In genomic region chr2:132349082-132349687, GRCh38 we compare ENCODE assay signal across 8 cellular contexts.
A peak's percentile ranks its signal among the peaks of the same experiment; 100 is the strongest.
DNase-seq lines count a peak whose midpoint lies in the region; ATAC-seq and TF ChIP-seq lines count a peak whose summit lies in the region.
"Not testable (repeated sequence)": the region's sequence is repeated elsewhere in the genome, so short reads cannot be mapped to it uniquely, and the experiment has no call there.

No MANE protein-coding gene starts in this region.

- H2AFZ ChIP-seq in SK-N-SH (ENCODE audit: low read depth); mammary epithelial cell (ENCODE audit: low read depth, low read length): not testable (repeated sequence)

- not testable (repeated sequence) for H3K36me3 Mint-ChIP-seq in nephron progenitor cell (ENCODE audit: low read depth)

- not testable (repeated sequence) for H3K4me1 ChIP-seq in DOHH2 (ENCODE audit: control insufficient read depth, low read length); SK-N-SH (ENCODE audit: control insufficient read depth in 1 of 2, insufficient read depth in 2 of 2, low read depth in 1 of 2, low read length in 1 of 2); mammary epithelial cell (ENCODE audit: insufficient read depth, low read length); heart right ventricle
- H3K4me1 ChIP-seq in upper lobe of left lung, result peaks cover 3 to 14% (median 9%) of the 10 kb centered on the region in 4 donors

- H4K20me1 ChIP-seq in DOHH2 (ENCODE audit: control insufficient read depth, insufficient read depth, low read depth, low read length); SK-N-SH (ENCODE audit: insufficient read depth); mammary epithelial cell (ENCODE audit: insufficient read depth, low read length): not testable (repeated sequence)

- in situ Hi-C loops in mammary epithelial cell (cut with MboI; ENCODE audit: low sequenced_read_pairs in 2 of 2), result not testable (repeated sequence)

- intact Hi-C loops in mammary epithelial cell (cut with micrococcal nuclease), result loop anchor here (1.0 to 10.0 kb wide), 5 partner anchors 68 to 822 kb away; partner anchors contain the start of gene GPR39
- intact Hi-C loops in heart right ventricle (cut with DNase I), result not testable (repeated sequence)

- TF ChIP-seq EP300 in SK-N-SH (IDR thresholded peaks at IDR 0.05; ENCODE audit: borderline replicate concordance in 1 of 2, low read depth in 1 of 2, low read length in 1 of 2); upper lobe of left lung (IDR thresholded peaks at IDR 0.05): not testable (repeated sequence)

- H3K9me3 Mint-ChIP-seq in nephron progenitor cell, result not testable (repeated sequence)

- H3K9ac ChIP-seq in SK-N-SH; mammary epithelial cell (ENCODE audit: insufficient read depth, low read length): not testable (repeated sequence)

- peak; percentile 34 to 42 for DNase-seq in Kasumi-1 (lab: John Stamatoyannopoulos, UW)
- peak; percentile 68 for DNase-seq in NCI-H345 treated with DMSO at 0.1 percent for 48 hours (lab: John Stamatoyannopoulos, UW; ENCODE audit: unreplicated experiment)
- DNase-seq in SK-N-SH, result not testable (repeated sequence)
- DNase-seq in mammary epithelial cell, result peak; percentile 52
- DNase-seq in heart right ventricle, result peak in 1 of 2 donors; percentile 18
- DNase-seq in nephron progenitor cell, result peak; percentile 41
- DNase-seq in upper lobe of left lung, result peak in 1 of 2 donors; percentile 31

- BruUV-seq in mammary epithelial cell (replicated peaks; lab: Mats Ljungman, UMichigan), result not testable (repeated sequence)

- CTCF ChIA-PET in SK-N-SH (lab: Yijun Ruan, JAX), result interaction anchor here (0.6 to 2.0 kb wide), 18 partner anchors 58 to 822 kb away, joined by 3 to 30 read pairs (median 4); partner anchors contain the start of gene GPR39
- CTCF ChIA-PET in mammary epithelial cell (lab: Charles Lee; ENCODE audit: low non-redundant PET), result interaction anchor here (0.5 to 1.2 kb wide), 9 partner anchors 67 to 896 kb away, joined by 3 to 8 read pairs (median 4); no protein-coding TSS in a partner anchor

- not testable (repeated sequence) for TF ChIP-seq POLR2A in upper lobe of left lung (IDR thresholded peaks at IDR 0.05)

- not testable (repeated sequence) for H3K9me3 ChIP-seq in DOHH2 (ENCODE audit: control insufficient read depth, insufficient read depth, low read length); SK-N-SH; mammary epithelial cell (replicated peaks; ENCODE audit: insufficient read depth, low read length); heart right ventricle; upper lobe of left lung

- dilution Hi-C loops in mammary epithelial cell (cut with HindIII; ENCODE audit: low sequenced_read_pairs), result not testable (repeated sequence)

- H3K27me3 ChIP-seq in DOHH2 (ENCODE audit: control insufficient read depth, low read length); SK-N-SH (ENCODE audit: insufficient read depth); mammary epithelial cell (ENCODE audit: insufficient read depth, low read length); upper lobe of left lung: not testable (repeated sequence)
- H3K27me3 ChIP-seq in heart right ventricle, result peaks cover 0 to 22% (median 7%) of the 10 kb centered on the region in 7 donors

- H3K36me3 ChIP-seq in DOHH2 (ENCODE audit: control insufficient read depth, low read length); SK-N-SH (replicated peaks in 1 of 2; ENCODE audit: control insufficient read depth in 1 of 2, insufficient read depth in 2 of 2, low read length in 1 of 2); mammary epithelial cell (ENCODE audit: insufficient read depth, low read length); heart right ventricle; upper lobe of left lung: not testable (repeated sequence)

- ATAC-seq in heart right ventricle, result not testable (repeated sequence)
- peak in 1 of 2 donors; percentile 58 for ATAC-seq in upper lobe of left lung (ENCODE audit: low FRiP score in 2 of 2)

- POLR2A ChIA-PET in SK-N-SH (lab: Yijun Ruan, JAX), result not testable (repeated sequence)

- peak; percentile 65 for TF ChIP-seq RAD21 in SK-N-SH (IDR thresholded peaks at IDR 0.05; ENCODE audit: low read length)

- H3K4me3 ChIP-seq in DOHH2 (ENCODE audit: low read length); mammary epithelial cell (replicated peaks in 1 of 3; ENCODE audit: insufficient read depth in 1 of 3, low read depth in 2 of 3, low read length in 3 of 3); heart right ventricle; upper lobe of left lung: not testable (repeated sequence)
- peak overlapping the region in 1 of 2 experiments; percentile 19; a peak in 1 of 4 replicates for H3K4me3 ChIP-seq in SK-N-SH (ENCODE audit: low read depth in 2 of 2, low read length in 1 of 2)

- not testable (repeated sequence) for H3K27ac ChIP-seq in DOHH2 (ENCODE audit: low read depth, low read length); SK-N-SH (ENCODE audit: low read depth in 2 of 2, low read length in 1 of 2); mammary epithelial cell (ENCODE audit: insufficient read depth, low read depth, low read length); heart right ventricle; upper lobe of left lung

- H3F3A ChIP-seq in DOHH2 (ENCODE audit: control insufficient read depth, insufficient read depth); SK-N-SH (replicated peaks; ENCODE audit: insufficient read depth): not testable (repeated sequence)

- peak overlapping the region; percentile 54 for H3K4me3 Mint-ChIP-seq in nephron progenitor cell

- H3K27ac Mint-ChIP-seq in nephron progenitor cell, result not testable (repeated sequence)

- not testable (repeated sequence) for H3K4me2 ChIP-seq in DOHH2 (ENCODE audit: low read length); SK-N-SH
- peak overlapping the region; percentile 9 for H3K4me2 ChIP-seq in mammary epithelial cell (ENCODE audit: insufficient read depth, low read depth, low read length)

- TF ChIP-seq CTCF in DOHH2 (IDR thresholded peaks at IDR 0.05; ENCODE audit: low read depth, low read length, poor library complexity, severe bottlenecking), result peak; percentile 53
- peak; percentile 87 for TF ChIP-seq CTCF in SK-N-SH (IDR thresholded peaks at IDR 0.05)
- peak; percentile 45 to 70 for TF ChIP-seq CTCF in mammary epithelial cell (conservative IDR thresholded peaks at IDR 0.05 in 1 of 2, IDR thresholded peaks at IDR 0.05 in 1 of 2; ENCODE audit: extremely low read depth in 1 of 2, insufficient read depth in 1 of 2, low read depth in 1 of 2, low read length in 2 of 2)
- TF ChIP-seq CTCF in heart right ventricle (IDR thresholded peaks at IDR 0.05), result peak in 8 of 9 donors; percentile 7 to 67 (median 60)
- peak; percentile 91 for TF ChIP-seq CTCF in nephron progenitor cell (IDR thresholded peaks at IDR 0.05)
- TF ChIP-seq CTCF in upper lobe of left lung (IDR thresholded peaks at IDR 0.05), result peak; percentile 27 to 72 (median 57)

- not testable (repeated sequence) for H3K79me2 ChIP-seq in DOHH2 (ENCODE audit: control insufficient read depth, low read length); SK-N-SH (ENCODE audit: insufficient read depth); mammary epithelial cell (ENCODE audit: insufficient read depth, low read length)

- H3K4me1 Mint-ChIP-seq in nephron progenitor cell, result peaks cover 15% of the 10 kb centered on the region

- 23% methylated on average over 8 of the region's 8 CpGs for WGBS in SK-N-SH (ENCODE audit: low lambda C conversion rate)
- 16% methylated on average over 8 of the region's 8 CpGs for WGBS in mammary epithelial cell (ENCODE audit: low coverage, missing lambda C conversion rate)
- 24 to 26% methylated on average over 8 of the region's 8 CpGs for WGBS in heart right ventricle, 2 donors
- 24 to 27% methylated on average over 8 of the region's 8 CpGs for WGBS in upper lobe of left lung, 2 donors

- H3K9me2 ChIP-seq in DOHH2 (replicated peaks; ENCODE audit: control insufficient read depth, low read length); SK-N-SH: not testable (repeated sequence)

- H3K27me3 Mint-ChIP-seq in nephron progenitor cell (ENCODE audit: low read depth, poor library complexity), result peaks cover 23% of the 10 kb centered on the region

TF ChIP-seq in SK-N-SH, 30 proteins besides CTCF, POLR2A, EP300 and RAD21:
- TF ChIP-seq SMC3 (IDR thresholded peaks at IDR 0.05; ENCODE audit: low read depth, low read length), result peak; percentile 55
